In the genomic region with DNA sequence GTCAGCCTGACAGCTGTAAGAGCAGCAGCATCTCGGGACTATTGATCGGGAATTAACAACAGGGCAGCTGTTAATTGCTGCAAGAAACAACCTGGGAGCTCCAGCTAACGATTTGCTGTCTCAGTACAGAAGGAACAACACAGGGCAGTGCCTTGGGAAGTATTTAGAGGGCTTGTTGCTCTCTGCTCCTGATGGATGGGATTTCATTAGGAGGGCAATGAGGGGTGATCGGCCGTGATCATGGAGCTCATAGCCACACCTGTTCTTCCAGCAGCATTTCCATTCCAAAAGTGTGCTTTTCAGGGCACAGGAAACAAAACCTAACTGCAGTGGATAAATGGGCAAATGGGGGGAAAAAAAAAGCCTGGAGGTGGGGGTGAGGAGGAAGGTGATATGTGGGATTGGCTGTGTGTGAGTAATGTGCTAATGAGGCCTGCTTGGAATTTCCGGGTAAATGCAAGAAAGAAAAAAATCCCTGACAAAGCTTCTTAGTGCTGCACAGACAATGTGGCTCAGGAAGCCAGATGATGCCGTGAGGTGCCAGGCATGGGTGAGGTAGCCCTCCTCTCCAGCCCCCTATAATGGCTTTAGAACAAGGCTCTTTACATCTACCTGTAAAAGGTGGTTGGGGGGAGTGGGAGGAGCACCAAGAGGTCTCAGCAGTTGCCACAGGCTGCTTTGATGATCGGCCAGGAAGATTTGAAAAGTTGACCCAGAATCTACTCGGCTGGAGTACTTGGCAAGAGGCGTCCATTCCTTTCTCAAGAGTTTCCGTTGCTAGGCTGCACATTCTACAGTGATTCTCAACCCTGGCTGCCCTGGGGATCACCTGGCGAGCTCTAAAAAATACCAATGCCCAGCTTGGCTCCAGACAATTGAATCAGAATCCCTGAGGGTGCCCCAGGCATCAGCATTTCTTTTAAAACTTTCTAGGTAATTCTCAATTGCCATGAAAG, we compare ENCODE assay signal across 10 cellular contexts.
DNase-seq lines count a peak whose midpoint lies in the region; ATAC-seq, FAIRE-seq and TF ChIP-seq lines count a peak whose summit lies in the region.
"Had no signal": no experiment of that assay in that cellular context is flagged by ENCODE, and none has a peak within 500 bp of the region (broad histone marks: within the 10 kb centered on the region; RNA-seq: fewer than 3 reads in every experiment).

No MANE protein-coding gene starts in this region.

- no peak overlapping the region for H3K14ac ChIP-seq in H1 (ENCODE audit: insufficient read length)

- no peaks in the 10 kb centered on the region for H3K36me3 Mint-ChIP-seq in activated CD8-positive, alpha-beta T cell treated with anti-CD3 and anti-CD28 coated beads for 36 hours (ENCODE audit: low read depth)

- H3K56ac ChIP-seq in H1 (replicated peaks; ENCODE audit: insufficient read length, low read depth, low read length) (peak overlapping the region; percentile 43), mesendoderm (ENCODE audit: low read length) (peak overlapping the region; percentile 75)

- peak; percentile 68 for FAIRE-seq in H1 (lab: Jason Lieb, UNC)

- peak overlapping the region; percentile 81 for H2BK12ac ChIP-seq in H1 (ENCODE audit: low read depth, low read length)

- H4K5ac ChIP-seq in H1 (ENCODE audit: insufficient read length, low read depth, low read length) (no peak overlapping the region), mesendoderm (ENCODE audit: low read length) (no peak overlapping the region)

- WGBS in H1 (ENCODE audit: extremely low coverage in 1 of 2, insufficient coverage in 1 of 2, insufficient read length in 1 of 2, insufficient replicate concordance in 2 of 2, low coverage in 1 of 2, low lambda C conversion rate in 2 of 2, missing lambda C conversion rate in 1 of 2), 2 experiments: 64% methylated on average over 12 of the region's 12 CpGs; no CpG with 5 or more reads in 1 of the 2 experiments
- no CpG with 5 or more reads among the region's 12 CpGs for WGBS in mesendoderm (ENCODE audit: extremely low coverage, insufficient coverage, low lambda C conversion rate)

- H2BK5ac ChIP-seq in H1 (ENCODE audit: low read depth, low read length) (peak overlapping the region; percentile 84), mesendoderm (ENCODE audit: low read length) (no peak overlapping the region)

- CTCF ChIA-PET in H1 (lab: Charles Lee; ENCODE audit: partially characterized antibody): interaction anchor here (0.6 to 2.2 kb wide), 7 partner anchors 24 to 590 kb away, joined by 3 to 10 read pairs (median 3); no protein-coding TSS in a partner anchor
- CTCF ChIA-PET in activated CD8-positive, alpha-beta T cell treated with anti-CD3 and anti-CD28 coated beads for 36 hours (lab: Charles Lee): interaction anchor here (0.7 to 2.3 kb wide), 2 partner anchors 49 to 60 kb away, joined by 3 to 9 read pairs; no protein-coding TSS in a partner anchor

- H2AK5ac ChIP-seq in H1 (ENCODE audit: low read depth, low read length) (no peak overlapping the region), mesendoderm (ENCODE audit: low read length) (no peak overlapping the region)

- H3K36me3 ChIP-seq in ACC112 (ENCODE audit: insufficient read depth, low read length) (no peaks in the 10 kb centered on the region), H1 (ENCODE audit: control insufficient read depth in 2 of 4, insufficient read depth in 4 of 4, low read length in 3 of 4) (no peaks in the 10 kb centered on the region), mesendoderm (ENCODE audit: control insufficient read depth, insufficient read depth, low read length) (no peaks in the 10 kb centered on the region)

- H3K4me3 ChIP-seq in ACC112 (ENCODE audit: low read depth, low read length): no peak overlapping the region
- no peak overlapping the region; a peak in 1 of 8 replicates for H3K4me3 ChIP-seq in H1 (ENCODE audit: extremely low read depth in 1 of 4, insufficient read depth in 2 of 4, low read depth in 3 of 4, low read length in 4 of 4)
- H3K4me3 ChIP-seq in mesendoderm (ENCODE audit: low read length): no peak overlapping the region

- H4K8ac ChIP-seq in H1 (ENCODE audit: extremely low read depth, insufficient read depth, low read length) (no peak overlapping the region), mesendoderm (ENCODE audit: low read depth, low read length) (no peak overlapping the region)

- H3K18ac ChIP-seq in H1 (ENCODE audit: extremely low read depth, low read length) (peak overlapping the region; percentile 68), mesendoderm (ENCODE audit: low read length) (peak overlapping the region; percentile 44)

- TF ChIP-seq CTCF in H1 (IDR thresholded peaks at IDR 0.05; ENCODE audit: control extremely low read depth in 1 of 3, insufficient read depth in 1 of 3, low read depth in 1 of 3, low read length in 3 of 3): no peak
- TF ChIP-seq CTCF in activated CD8-positive, alpha-beta T cell treated with anti-CD3 and anti-CD28 coated beads for 36 hours (IDR thresholded peaks at IDR 0.05): no peak

- TF ChIP-seq RAD21 in Ishikawa (IDR thresholded peaks at IDR 0.05; ENCODE audit: low read depth): no peak
- no peak for TF ChIP-seq RAD21 in H1 (IDR thresholded peaks at IDR 0.05 in 1 of 2, conservative IDR thresholded peaks at IDR 0.05 in 1 of 2; ENCODE audit: low read depth in 2 of 2, low read length in 2 of 2)

- ATAC-seq in activated CD8-positive, alpha-beta T cell treated with anti-CD3 and anti-CD28 coated beads for 36 hours: no peak
- ATAC-seq: activated CD4-positive, alpha-beta T cell treated with anti-CD3 and anti-CD28 coated beads for 36 hours had no signal

- H3K4ac ChIP-seq in H1 (replicated peaks; ENCODE audit: insufficient read length, low read depth, low read length) (peak overlapping the region; percentile 40), mesendoderm (ENCODE audit: low read depth, low read length) (peak overlapping the region; percentile 90)

- peak overlapping the region; percentile 44; the same call in 1 of the 2 replicates for H2BK20ac ChIP-seq in H1 (ENCODE audit: low read length)

- no peaks in the 10 kb centered on the region for H4K20me1 ChIP-seq in H1 (replicated peaks in 1 of 2; ENCODE audit: control insufficient read depth in 1 of 2, insufficient read depth in 2 of 2, low read length in 2 of 2)

- H3K4me1 ChIP-seq in ACC112 (ENCODE audit: control insufficient read depth, insufficient read depth, low read length, unreplicated experiment) (peaks cover 19% of the 10 kb centered on the region), H1 (replicated peaks in 1 of 4; ENCODE audit: control insufficient read depth in 3 of 4, insufficient read depth in 4 of 4, low read length in 3 of 4) (peaks cover 7 to 14% (median 10%) of the 10 kb centered on the region in 4 experiments; a peak in 5 of 7 replicates), mesendoderm (ENCODE audit: control insufficient read depth, low read depth, low read length) (peaks cover 10% of the 10 kb centered on the region)

- intact Hi-C loops in activated CD8-positive, alpha-beta T cell treated with anti-CD3 and anti-CD28 coated beads for 36 hours (cut with micrococcal nuclease): no loop called here

- peak overlapping the region; percentile 7 for H2AFZ ChIP-seq in ACC112 (ENCODE audit: low read length, unreplicated experiment)
- peak overlapping the region; percentile 8; the same call in 1 of the 2 replicates for H2AFZ ChIP-seq in H1 (ENCODE audit: low read length)

- H3K79me2 ChIP-seq in ACC112 (ENCODE audit: control insufficient read depth, insufficient read depth, low read length, unreplicated experiment) (no peaks in the 10 kb centered on the region), H1 (ENCODE audit: control insufficient read depth in 1 of 2, insufficient read depth in 2 of 2, low read length in 2 of 2) (no peaks in the 10 kb centered on the region), mesendoderm (ENCODE audit: control insufficient read depth, insufficient read depth, low read length) (no peaks in the 10 kb centered on the region)

- H3K27ac Mint-ChIP-seq in activated CD8-positive, alpha-beta T cell treated with anti-CD3 and anti-CD28 coated beads for 36 hours: no peak overlapping the region
- H3K27ac Mint-ChIP-seq: activated CD4-positive, alpha-beta T cell treated with anti-CD3 and anti-CD28 coated beads for 36 hours had no signal

- no peak overlapping the region for H3K4me3 Mint-ChIP-seq in activated CD8-positive, alpha-beta T cell treated with anti-CD3 and anti-CD28 coated beads for 36 hours
- H3K4me3 Mint-ChIP-seq: activated CD4-positive, alpha-beta T cell treated with anti-CD3 and anti-CD28 coated beads for 36 hours had no signal

- H3K9me3 Mint-ChIP-seq in activated CD8-positive, alpha-beta T cell treated with anti-CD3 and anti-CD28 coated beads for 36 hours: no peaks in the 10 kb centered on the region

- DNase-seq in H1 (ENCODE audit: low read depth in 1 of 2, low spot score in 2 of 2) (peak; percentile 39 to 54), mesendoderm (peak; percentile 85), Kasumi-1 (lab: John Stamatoyannopoulos, UW) (no peak), HuH-7.5 (ENCODE audit: low spot score) (no peak), D341Med (ENCODE audit: low spot score) (no peak)
- DNase-seq in activated CD8-positive, alpha-beta T cell treated with anti-CD3 and anti-CD28 coated beads for 36 hours: no peak
- DNase-seq: activated CD4-positive, alpha-beta T cell treated with anti-CD3 and anti-CD28 coated beads for 36 hours; NCI-H748 treated with DMSO at 0.1 percent for 48 hours had no signal

- H3K79me1 ChIP-seq in H1 (ENCODE audit: low read depth, low read length): no peaks in the 10 kb centered on the region
- no peaks in the 10 kb centered on the region for H3K79me1 ChIP-seq in mesendoderm (ENCODE audit: low read length)

- H3K4me1 Mint-ChIP-seq in activated CD8-positive, alpha-beta T cell treated with anti-CD3 and anti-CD28 coated beads for 36 hours (ENCODE audit: low read depth): peaks cover 8% of the 10 kb centered on the region

- H3K4me2 ChIP-seq in H1 (ENCODE audit: insufficient read depth in 1 of 2, low read depth in 2 of 2, low read length in 2 of 2) (peak overlapping the region; percentile 47 to 53), mesendoderm (ENCODE audit: low read length) (no peak overlapping the region)

- peak in 1 of 2 experiments; percentile 75; a peak in 1 of 3 replicates for TF ChIP-seq POLR2A in H1 (IDR thresholded peaks at IDR 0.05; ENCODE audit: control extremely low read depth in 1 of 2, low read depth in 2 of 2, low read length in 2 of 2)

- H2BK15ac ChIP-seq in H1 (ENCODE audit: low read length): no peak overlapping the region; the same call in 1 of the 2 replicates
- H2BK15ac ChIP-seq in mesendoderm (replicated peaks; ENCODE audit: low read depth): no peak overlapping the region

- H3K27ac ChIP-seq in ACC112 (ENCODE audit: low read depth, low read length) (peak overlapping the region; percentile 34; the same call in 1 of the 2 replicates), H1 (ENCODE audit: low read depth, low read length) (peak overlapping the region; percentile 64; the same call in 1 of the 2 replicates), mesendoderm (ENCODE audit: low read depth, low read length) (peak overlapping the region; percentile 56)

- TF ChIP-seq EP300 in Ishikawa (IDR thresholded peaks at IDR 0.05; ENCODE audit: borderline replicate concordance) (no peak), H1 (IDR thresholded peaks at IDR 0.05; ENCODE audit: borderline replicate concordance in 1 of 2, low read depth in 2 of 2, low read length in 2 of 2) (no peak)

- H3K23ac ChIP-seq in H1 (ENCODE audit: insufficient read length) (no peak overlapping the region), mesendoderm (ENCODE audit: low read length) (no peak overlapping the region)

- H3K9ac ChIP-seq in H1 (replicated peaks in 1 of 4; ENCODE audit: extremely low read depth in 1 of 4, low read depth in 3 of 4, low read length in 3 of 4) (peak overlapping the region in 2 of 4 experiments; percentile 8; a peak in 2 of 7 replicates), mesendoderm (ENCODE audit: low read length) (no peak overlapping the region)

- POLR2A ChIA-PET in H1 (lab: Charles Lee; ENCODE audit: partially characterized antibody): interaction anchor here (0.6 to 2.1 kb wide), 7 partner anchors 10 to 136 kb away, joined by 3 to 11 read pairs (median 4); no protein-coding TSS in a partner anchor
- POLR2A ChIA-PET in activated CD8-positive, alpha-beta T cell treated with anti-CD3 and anti-CD28 coated beads for 36 hours (lab: Charles Lee): interaction anchor here (0.6 to 2.4 kb wide), 3 partner anchors 8 to 107 kb away, joined by 3 to 7 read pairs (median 3); no protein-coding TSS in a partner anchor

- H3K9me3 ChIP-seq in H1 (ENCODE audit: insufficient read depth in 2 of 2, low read depth in 1 of 2, low read length in 1 of 2): no peaks in the 10 kb centered on the region

- H2BK120ac ChIP-seq in H1 (replicated peaks; ENCODE audit: low read depth, low read length): peak overlapping the region; percentile 76
- peak overlapping the region; percentile 32 for H2BK120ac ChIP-seq in mesendoderm (ENCODE audit: low read depth, low read length)

- H3K27me3 Mint-ChIP-seq in activated CD8-positive, alpha-beta T cell treated with anti-CD3 and anti-CD28 coated beads for 36 hours: no peaks in the 10 kb centered on the region
- H3K27me3 Mint-ChIP-seq: activated CD4-positive, alpha-beta T cell treated with anti-CD3 and anti-CD28 coated beads for 36 hours had no signal

- H4K91ac ChIP-seq in H1 (replicated peaks; ENCODE audit: insufficient read length, low read length): peak overlapping the region; percentile 32

- no peaks in the 10 kb centered on the region for H3K27me3 ChIP-seq in ACC112 (ENCODE audit: insufficient read depth, low read length)
- H3K27me3 ChIP-seq in H1 (replicated peaks in 1 of 4; ENCODE audit: control insufficient read depth in 3 of 4, extremely low read depth in 1 of 4, insufficient read depth in 3 of 4, low read length in 3 of 4): no peaks in the 10 kb centered on the region
- H3K27me3 ChIP-seq in mesendoderm (ENCODE audit: insufficient read depth, low read length, poor library complexity): no peaks in the 10 kb centered on the region

- H3K23me2 ChIP-seq in H1 (ENCODE audit: low read depth, low read length): no peaks in the 10 kb centered on the region

Comparison
In these comparisons a context has a peak if more than half of its experiments do, and no peak if none do; other contexts are left out.
1. DNase-seq: peak in H1 (2 of 2) and mesendoderm (single experiment); none in Kasumi-1 (0 of 2), activated CD8-positive, alpha-beta T cell treated with anti-CD3 and anti-CD28 coated beads for 36 hours (single experiment), HuH-7.5 (single experiment) and D341Med (single experiment).
2. Peak in every context shown above with its lines, with median percentiles within 50 percentile points of each other: H3K27ac ChIP-seq.